In the genomic region with DNA sequence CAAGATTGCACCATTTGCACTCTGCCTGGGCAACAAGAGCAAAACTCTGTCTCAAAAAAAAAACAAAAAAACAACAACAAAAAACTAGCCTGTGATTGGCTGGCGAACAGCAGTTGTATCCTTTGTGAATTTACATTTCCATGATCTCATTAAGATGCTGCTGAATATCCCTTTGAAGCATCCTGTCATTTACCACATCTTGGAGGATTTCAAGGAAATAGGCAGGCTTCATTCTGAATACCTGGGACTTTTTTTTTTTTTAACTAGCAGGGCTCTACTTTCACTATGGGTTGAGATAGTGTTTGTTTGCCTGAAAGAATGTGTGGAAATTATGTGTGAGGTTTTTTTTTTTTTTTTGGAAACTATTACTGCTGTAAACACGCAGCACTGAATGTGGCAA, we compare ENCODE assay signal across 21 cellular contexts.
"Had no signal": no experiment of that assay in that cellular context is flagged by ENCODE, and none has a peak within 500 bp of the region (broad histone marks: within the 10 kb centered on the region; RNA-seq: fewer than 3 reads in every experiment).

No MANE protein-coding gene starts in this region.

- ATAC-seq: left colon; psoas muscle; right lobe of liver; stimulated activated effector memory CD8-positive, alpha-beta T cell treated with anti-CD3 and anti-CD28 coated beads, Interleukin-12 subunit alpha, Interleukin-12 subunit beta, amount 100 ng/mL, for 72 hours had no signal

- H3K9me3 ChIP-seq: neutrophil, psoas muscle, right lobe of liver, stomach, thoracic aorta, transverse colon had no signal

- H3K27ac ChIP-seq: coronary artery, hepatocyte, neutrophil, psoas muscle, right lobe of liver, stomach, thoracic aorta, transverse colon had no signal

- H3K4me1 ChIP-seq: psoas muscle had no signal

- H3K4me3 ChIP-seq: coronary artery, hepatocyte, psoas muscle, right lobe of liver, stomach, thoracic aorta, transverse colon had no signal

- DNase-seq: effector CD4-positive, alpha-beta T cell; endodermal cell; foreskin melanocyte; head of caudate nucleus; kidney; left colon; mesendoderm; naive B cell; psoas muscle; retina; right lobe of liver; stimulated activated CD4-positive, alpha-beta T cell treated with anti-CD3 and anti-CD28 coated beads, Interleukin-4, amount 100 ng/mL, for 1 hour; stimulated activated CD8-positive, alpha-beta memory T cell treated with anti-CD3 and anti-CD28 coated beads, Interleukin-4, amount 100 ng/mL, for 48 hours; stomach; substantia nigra; transverse colon had no signal

- H3K36me3 ChIP-seq: neutrophil, transverse colon had no signal

- H3K9me3 Mint-ChIP-seq: endodermal cell; stimulated activated effector memory CD8-positive, alpha-beta T cell treated with anti-CD3 and anti-CD28 coated beads, Interleukin-12 subunit alpha, Interleukin-12 subunit beta, amount 100 ng/mL, for 72 hours had no signal

- H3K4me2 ChIP-seq: hepatocyte had no signal

- H2AFZ ChIP-seq: hepatocyte had no signal

- H3K27ac Mint-ChIP-seq: endodermal cell; naive B cell; stimulated activated effector memory CD8-positive, alpha-beta T cell treated with anti-CD3 and anti-CD28 coated beads, Interleukin-12 subunit alpha, Interleukin-12 subunit beta, amount 100 ng/mL, for 72 hours had no signal

- H3K36me3 Mint-ChIP-seq: stimulated activated effector memory CD8-positive, alpha-beta T cell treated with anti-CD3 and anti-CD28 coated beads, Interleukin-12 subunit alpha, Interleukin-12 subunit beta, amount 100 ng/mL, for 72 hours had no signal

- H3K27me3 ChIP-seq: hepatocyte, right lobe of liver, stomach, transverse colon had no signal

- H3K79me2 ChIP-seq: hepatocyte had no signal

- H3K4me3 Mint-ChIP-seq: endodermal cell; naive B cell; stimulated activated effector memory CD8-positive, alpha-beta T cell treated with anti-CD3 and anti-CD28 coated beads, Interleukin-12 subunit alpha, Interleukin-12 subunit beta, amount 100 ng/mL, for 72 hours had no signal

- H3K4me1 Mint-ChIP-seq: endodermal cell; naive B cell; stimulated activated effector memory CD8-positive, alpha-beta T cell treated with anti-CD3 and anti-CD28 coated beads, Interleukin-12 subunit alpha, Interleukin-12 subunit beta, amount 100 ng/mL, for 72 hours had no signal
